ENCODE assay signal across 9 cellular contexts in genomic region chr5:38208782-38209378, GRCh38. TPM values are rescaled to one million over a fixed set of nuclear protein-coding genes. Genes with fewer than 3 reads are reported as not detected.
DNase-seq lines count a peak whose midpoint lies in the region; ATAC-seq, FAIRE-seq and TF ChIP-seq lines count a peak whose summit lies in the region.
"Had no signal": no experiment of that assay in that cellular context is flagged by ENCODE, and none has a peak within 500 bp of the region (broad histone marks: within the 10 kb centered on the region; RNA-seq: fewer than 3 reads in every experiment).

No MANE protein-coding gene starts in this region.

- 31% methylated on average over 1 of the region's 1 CpG; no CpG with 5 or more reads in 1 of the 2 experiments for WGBS in H1 (ENCODE audit: extremely low coverage in 1 of 2, insufficient coverage in 1 of 2, insufficient read length in 1 of 2, insufficient replicate concordance in 2 of 2, low coverage in 1 of 2, low lambda C conversion rate in 2 of 2, missing lambda C conversion rate in 1 of 2), 2 experiments
- no CpG with 5 or more reads among the region's 1 CpG for WGBS in neuronal stem cell (ENCODE audit: extremely low coverage in 2 of 2, insufficient read length in 2 of 2, insufficient replicate concordance in 1 of 2), 2 donors

- H3K18ac ChIP-seq in H1 (ENCODE audit: extremely low read depth, low read length) (no peak overlapping the region), neuronal stem cell (ENCODE audit: low read length) (no peak overlapping the region)

- H2AK5ac ChIP-seq in H1 (ENCODE audit: low read depth, low read length) (no peak overlapping the region), neuronal stem cell (ENCODE audit: low read depth, low read length) (no peak overlapping the region)

- H3K9me3 ChIP-seq in H1 (ENCODE audit: insufficient read depth in 2 of 2, low read depth in 1 of 2, low read length in 1 of 2) (no peaks in the 10 kb centered on the region), neuronal stem cell (replicated peaks in 1 of 2; ENCODE audit: control insufficient read depth in 2 of 2, insufficient read depth in 1 of 2, low read depth in 1 of 2, low read length in 2 of 2) (no peaks in the 10 kb centered on the region)

- H4K20me1 ChIP-seq in GM23338 (replicated peaks; ENCODE audit: insufficient read depth) = no peaks in the 10 kb centered on the region
- no peaks in the 10 kb centered on the region for H4K20me1 ChIP-seq in H1 (replicated peaks in 1 of 2; ENCODE audit: control insufficient read depth in 1 of 2, insufficient read depth in 2 of 2, low read length in 2 of 2)

- ATAC-seq in GM23338 = peak; percentile 91
- ATAC-seq in GM19351 (IDR thresholded peaks at IDR 0.05; ENCODE audit: unreplicated experiment) = no peak

- H2BK12ac ChIP-seq in H1 (ENCODE audit: low read depth, low read length) = no peak overlapping the region
- H2BK12ac ChIP-seq in neuronal stem cell (ENCODE audit: low read length) = no peak overlapping the region

- H3K27me3 ChIP-seq in GM23338 (ENCODE audit: insufficient read depth) (no peaks in the 10 kb centered on the region), H1 (replicated peaks in 1 of 4; ENCODE audit: control insufficient read depth in 3 of 4, extremely low read depth in 1 of 4, insufficient read depth in 3 of 4, low read length in 3 of 4) (no peaks in the 10 kb centered on the region), neuronal stem cell (ENCODE audit: control insufficient read depth in 3 of 3, insufficient read depth in 3 of 3, low read depth in 1 of 3, low read length in 3 of 3) (peaks cover 0 to 3% (median 0%) of the 10 kb centered on the region in 3 experiments)

- H3K79me2 ChIP-seq in GM23338 (replicated peaks; ENCODE audit: insufficient read depth) = no peaks in the 10 kb centered on the region
- H3K79me2 ChIP-seq in H1 (ENCODE audit: control insufficient read depth in 1 of 2, insufficient read depth in 2 of 2, low read length in 2 of 2) = no peaks in the 10 kb centered on the region

- H4K5ac ChIP-seq in H1 (ENCODE audit: insufficient read length, low read depth, low read length) = no peak overlapping the region

- no peak overlapping the region for H2BK20ac ChIP-seq in H1 (ENCODE audit: low read length)

- H3K9me2 ChIP-seq in GM23338 (ENCODE audit: insufficient read depth) = no peaks in the 10 kb centered on the region; the same call in 1 of the 2 replicates

- H4K91ac ChIP-seq in H1 (replicated peaks; ENCODE audit: insufficient read length, low read length) (no peak overlapping the region), neuronal stem cell (ENCODE audit: low read depth, low read length, poor library complexity) (no peak overlapping the region)

- no peak overlapping the region for H2AFZ ChIP-seq in GM23338
- H2AFZ ChIP-seq in H1 (ENCODE audit: low read length) = no peak overlapping the region
- no peak overlapping the region for H2AFZ ChIP-seq in neuronal stem cell (ENCODE audit: low read length)

- no peak overlapping the region for H3K4me2 ChIP-seq in GM23338
- H3K4me2 ChIP-seq in H1 (ENCODE audit: insufficient read depth in 1 of 2, low read depth in 2 of 2, low read length in 2 of 2) = no peak overlapping the region
- H3K4me2 ChIP-seq in neuronal stem cell (ENCODE audit: insufficient read depth, low read length, poor library complexity, severe bottlenecking) = no peak overlapping the region

- peak; percentile 90 to 94 for TF ChIP-seq RAD21 in H1 (IDR thresholded peaks at IDR 0.05 in 1 of 2, conservative IDR thresholded peaks at IDR 0.05 in 1 of 2; ENCODE audit: low read depth in 2 of 2, low read length in 2 of 2)

- H3K4me3 Mint-ChIP-seq in GM23338 = no peak overlapping the region

- 0 out of 2 replicates have a peak, but pooled peaks cover 2% of the 10 kb centered on the region for H3K23me2 ChIP-seq in H1 (ENCODE audit: low read depth, low read length)

- H3K4ac ChIP-seq in H1 (replicated peaks; ENCODE audit: insufficient read length, low read depth, low read length) = no peak overlapping the region
- no peak overlapping the region for H3K4ac ChIP-seq in neuronal stem cell (ENCODE audit: low read length)

- POLR2A ChIA-PET in H1 (lab: Charles Lee; ENCODE audit: partially characterized antibody) = no interaction called here

- CTCF ChIA-PET in H1 (lab: Charles Lee; ENCODE audit: partially characterized antibody) = interaction anchor here (0.7 to 4.1 kb wide), 20 partner anchors 8 to 600 kb away, joined by 3 to 15 read pairs (median 4); no protein-coding TSS in a partner anchor

- no peak overlapping the region for H2BK5ac ChIP-seq in H1 (ENCODE audit: low read depth, low read length)
- H2BK5ac ChIP-seq in neuronal stem cell (ENCODE audit: low read length) = no peak overlapping the region

- H3K4me3 ChIP-seq in GM23338 = no peak overlapping the region
- H3K4me3 ChIP-seq in H1 (ENCODE audit: extremely low read depth in 1 of 4, insufficient read depth in 2 of 4, low read depth in 3 of 4, low read length in 4 of 4) = no peak overlapping the region
- no peak overlapping the region for H3K4me3 ChIP-seq in neuronal stem cell (ENCODE audit: low read length in 2 of 2)

- H3K27ac ChIP-seq in GM23338 (ENCODE audit: low read depth) (no peak overlapping the region), H1 (ENCODE audit: low read depth, low read length) (no peak overlapping the region), neuronal stem cell (replicated peaks; ENCODE audit: low read length) (no peak overlapping the region)

- FAIRE-seq in H1 (lab: Jason Lieb, UNC) = no peak
- FAIRE-seq: frontal cortex had no signal

- H3K27ac Mint-ChIP-seq in GM23338 = no peak overlapping the region

- H3K9ac ChIP-seq in H1 (replicated peaks in 1 of 4; ENCODE audit: extremely low read depth in 1 of 4, low read depth in 3 of 4, low read length in 3 of 4) (no peak overlapping the region), neuronal stem cell (ENCODE audit: low read depth, low read length, poor library complexity) (no peak overlapping the region)

- H3K23ac ChIP-seq in H1 (ENCODE audit: insufficient read length) (no peak overlapping the region), neuronal stem cell (ENCODE audit: low read depth, low read length, poor library complexity) (no peak overlapping the region)

- no peaks in the 10 kb centered on the region; the same call in 2 of the 3 replicates for H3K9me3 Mint-ChIP-seq in GM23338

- H3K56ac ChIP-seq in H1 (replicated peaks; ENCODE audit: insufficient read length, low read depth, low read length) = no peak overlapping the region

- H3K36me3 Mint-ChIP-seq in GM23338 (ENCODE audit: low read depth) = no peaks in the 10 kb centered on the region

- H2BK15ac ChIP-seq in H1 (ENCODE audit: low read length) (no peak overlapping the region), neuronal stem cell (ENCODE audit: low read length) (no peak overlapping the region)

- H3K36me3 ChIP-seq in GM23338 (ENCODE audit: insufficient read depth) = no peaks in the 10 kb centered on the region
- H3K36me3 ChIP-seq in H1 (ENCODE audit: control insufficient read depth in 2 of 4, insufficient read depth in 4 of 4, low read length in 3 of 4) = no peaks in the 10 kb centered on the region
- no peaks in the 10 kb centered on the region for H3K36me3 ChIP-seq in neuronal stem cell (replicated peaks in 1 of 2; ENCODE audit: control insufficient read depth in 2 of 2, insufficient read depth in 2 of 2, low read length in 2 of 2)

- no peaks in the 10 kb centered on the region; the same call in 1 of the 2 replicates for H3K4me1 ChIP-seq in GM23338 (ENCODE audit: insufficient read depth)
- H3K4me1 ChIP-seq in H1 (replicated peaks in 1 of 4; ENCODE audit: control insufficient read depth in 3 of 4, insufficient read depth in 4 of 4, low read length in 3 of 4) = no peaks in the 10 kb centered on the region; a peak in 1 of 7 replicates
- H3K4me1 ChIP-seq in neuronal stem cell (ENCODE audit: control insufficient read depth in 2 of 2, insufficient read depth in 1 of 2, low read depth in 1 of 2, low read length in 2 of 2) = no peaks in the 10 kb centered on the region

- no peaks in the 10 kb centered on the region for H3F3A ChIP-seq in GM23338 (replicated peaks; ENCODE audit: low read depth)

- no peak for TF ChIP-seq POLR2A in H1 (IDR thresholded peaks at IDR 0.05; ENCODE audit: control extremely low read depth in 1 of 2, low read depth in 2 of 2, low read length in 2 of 2)

- TF ChIP-seq EP300 in H1 (IDR thresholded peaks at IDR 0.05; ENCODE audit: borderline replicate concordance in 1 of 2, low read depth in 2 of 2, low read length in 2 of 2) = no peak

- TF ChIP-seq CTCF in GM23338 (conservative IDR thresholded peaks at IDR 0.05; ENCODE audit: low read depth in 2 of 2) (peak; percentile 73 to 83), H1 (IDR thresholded peaks at IDR 0.05; ENCODE audit: control extremely low read depth in 1 of 3, insufficient read depth in 1 of 3, low read depth in 1 of 3, low read length in 3 of 3) (peak; percentile 14 to 76 (median 63))

- DNase-seq in AG08396 (ENCODE audit: low spot score) = peak; percentile 30
- DNase-seq in GM23338 (ENCODE audit: low spot score) = peak; percentile 80
- peak; percentile 18 for DNase-seq in NCI-H524 treated with DMSO at 0.1 percent for 48 hours (lab: John Stamatoyannopoulos, UW)
- DNase-seq in H1 (ENCODE audit: low read depth in 1 of 2, low spot score in 2 of 2) = no peak
- DNase-seq in neuronal stem cell (ENCODE audit: low spot score) = peak; percentile 32
- DNase-seq in stimulated activated CD4-positive, alpha-beta T cell treated with anti-CD3 and anti-CD28 coated beads, Interleukin-4, amount 100 ng/mL, for 24 hours = no peak
- no peak for DNase-seq in activated effector memory CD4-positive, alpha-beta T cell treated with Interleukin-2 at 50 U/mL for 16 hours

- no peak overlapping the region for H4K8ac ChIP-seq in H1 (ENCODE audit: extremely low read depth, insufficient read depth, low read length)
- no peak overlapping the region for H4K8ac ChIP-seq in neuronal stem cell (ENCODE audit: low read depth, low read length)

- H2BK120ac ChIP-seq in H1 (replicated peaks; ENCODE audit: low read depth, low read length) (no peak overlapping the region), neuronal stem cell (ENCODE audit: low read depth, low read length) (no peak overlapping the region)

- no peaks in the 10 kb centered on the region for H3K79me1 ChIP-seq in H1 (ENCODE audit: low read depth, low read length)
- no peaks in the 10 kb centered on the region for H3K79me1 ChIP-seq in neuronal stem cell (ENCODE audit: low read depth, low read length)

- peaks cover 5% of the 10 kb centered on the region for H3K27me3 Mint-ChIP-seq in GM23338 (ENCODE audit: insufficient read depth, low read depth, poor library complexity)

- H3K14ac ChIP-seq in H1 (ENCODE audit: insufficient read length) (no peak overlapping the region), neuronal stem cell (ENCODE audit: low read length) (no peak overlapping the region)

- peaks cover 5% of the 10 kb centered on the region; the same call in 1 of the 3 replicates for H3K4me1 Mint-ChIP-seq in GM23338

RNA-seq across cellular contexts. Expression of gene EGFLAM, which starts 49.5 kb away (rescaled TPM):
- total RNA-seq in GM23338 (2014; rRNA removed; shearing (Covaris generic)) = 0.50 and 1.9 TPM in 2 replicates
- 0.24 TPM in 1 of 2 replicates, not detected in the other for polyA plus RNA-seq in GM23338 (2016; fragmentation: Nextera tagmentation; extraction: Ambion mirVana)
- total RNA-seq in H1 (2021; fragmentation: NEBNext Ultra II Directional; extraction: Animal tissue kit (Norgen Biotek cat#: 25700)) = 0.15 and 0.24 TPM in 2 replicates
- polyA plus RNA-seq in H1 (2011; rRNA removed) = 0.19 and 0.20 TPM in 2 replicates
- 0.22 TPM for polyA plus RNA-seq in H1 (2011; cell fraction: cytosol; rRNA removed)
- polyA plus RNA-seq in H1 (2011; cell fraction: nucleus; rRNA removed) = 0.67 TPM
- 0.13 to 0.71 TPM (median 0.51 TPM) in 4 replicates for polyA plus RNA-seq in H1 (2012, experiment 1 of 2)
- 0.18 TPM for polyA plus RNA-seq in H1 (2012, experiment 2 of 2)
- polyA plus RNA-seq in H1 (2013, experiment 1 of 2) = 0.22 TPM
- polyA plus RNA-seq in H1 (2013, experiment 2 of 2) = 0.26 TPM
- 0.16 and 0.73 TPM in 2 replicates for polyA minus RNA-seq in H1 (2011; rRNA and poly(A)+ RNA removed)
- not detected for polyA minus RNA-seq in H1 (2011; cell fraction: cytosol; rRNA and poly(A)+ RNA removed)
- 0.30 TPM for polyA minus RNA-seq in H1 (2011; cell fraction: nucleus; rRNA and poly(A)+ RNA removed)
- 0.07 TPM for polyA plus RNA-seq in neuronal stem cell (2013, experiment 1 of 2)
- polyA plus RNA-seq in neuronal stem cell (2013, experiment 2 of 2) = 0.10 TPM

Comparison
In these comparisons a context has a peak if more than half of its experiments do, and no peak if none do; other contexts are left out.
1. DNase-seq: peak in AG08396 (single experiment), GM23338 (single experiment), NCI-H524 treated with DMSO at 0.1 percent for 48 hours (single experiment) and neuronal stem cell (single experiment); none in H1 (0 of 2), stimulated activated CD4-positive, alpha-beta T cell treated with anti-CD3 and anti-CD28 coated beads, Interleukin-4, amount 100 ng/mL, for 24 hours (single experiment) and activated effector memory CD4-positive, alpha-beta T cell treated with Interleukin-2 at 50 U/mL for 16 hours (single experiment).